In the genomic region with DNA sequence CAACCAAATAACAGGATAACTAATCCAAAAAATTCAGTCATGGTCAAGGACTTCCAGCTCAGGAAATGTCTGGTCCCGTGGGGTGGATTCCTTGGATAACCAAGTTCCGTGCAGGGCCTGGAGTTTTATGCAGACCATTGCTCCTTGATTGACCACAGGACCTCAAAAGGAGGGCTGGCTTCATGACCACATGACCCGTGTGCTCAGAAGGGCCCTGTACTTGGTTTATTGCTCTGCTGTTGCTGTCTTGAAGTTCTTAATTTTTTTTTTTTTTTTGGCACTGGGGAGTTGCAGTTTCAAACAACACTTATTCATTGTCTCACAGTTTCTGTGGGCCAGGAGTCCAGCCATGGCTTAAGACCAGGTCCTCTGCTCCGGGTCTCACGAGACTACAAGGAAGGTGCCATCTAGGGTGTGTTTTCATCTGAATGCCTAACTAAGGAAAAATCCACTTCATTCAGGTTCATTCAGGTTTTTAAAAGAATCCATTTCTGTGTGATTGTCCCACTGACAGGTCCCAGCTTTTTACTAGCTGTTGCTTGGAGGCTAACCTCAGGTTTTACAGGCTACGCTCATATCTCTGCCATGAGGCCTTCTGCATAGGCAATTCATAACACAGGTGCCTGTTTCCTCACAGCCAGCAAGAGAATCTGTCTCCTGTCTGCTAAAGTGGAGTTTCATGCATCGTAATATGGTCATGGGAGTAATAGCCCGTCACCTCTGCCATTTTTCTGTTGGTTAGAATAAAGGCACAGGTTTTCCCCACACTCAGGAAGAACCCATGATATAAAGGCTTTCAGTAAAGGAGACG, we compare ENCODE assay signal across 10 cellular contexts.
DNase-seq lines count a peak whose midpoint lies in the region; ATAC-seq and TF ChIP-seq lines count a peak whose summit lies in the region.
"Had no signal": no experiment of that assay in that cellular context is flagged by ENCODE, and none has a peak within 500 bp of the region (broad histone marks: within the 10 kb centered on the region; RNA-seq: fewer than 3 reads in every experiment).

No MANE protein-coding gene starts in this region.

- peaks cover 0 to 2% (median under 1%) of the 10 kb centered on the region in 3 donors for H3K36me3 ChIP-seq in skeletal muscle tissue (ENCODE audit: control insufficient read depth in 3 of 3, insufficient read depth in 3 of 3, low read length in 3 of 3)

- peaks cover 0 to 18% (median 3%) of the 10 kb centered on the region in 3 donors for H3K4me1 ChIP-seq in skeletal muscle tissue (ENCODE audit: control insufficient read depth in 3 of 3, insufficient read depth in 3 of 3, low read length in 3 of 3)

- ATAC-seq in GM18868 (IDR thresholded peaks at IDR 0.05; ENCODE audit: unreplicated experiment) (peak; percentile 65), HG02852 (IDR thresholded peaks at IDR 0.05; ENCODE audit: unreplicated experiment) (peak; percentile 53), HG03571 (IDR thresholded peaks at IDR 0.05; ENCODE audit: unreplicated experiment) (no peak)

- no peaks in the 10 kb centered on the region for H3K27me3 Mint-ChIP-seq in type B pancreatic cell

- peak overlapping the region; percentile 38 for H3K27ac ChIP-seq in skeletal muscle tissue (ENCODE audit: low read depth, low read length)

- DNase-seq in dermis blood vessel endothelial cell (peak; percentile 67), type B pancreatic cell (ENCODE audit: extremely low spot score, unreplicated experiment) (no peak), ureter (ENCODE audit: low spot score) (no peak)
- DNase-seq: activated T-cell treated with anti-CD3 and anti-CD28 coated beads, Interleukin-2, amount 50 U/mL, for 48 hours; DMS 273 treated with DMSO at 0.1 percent for 48 hours; NCI-H2029 treated with DMSO at 0.1 percent for 48 hours had no signal

- H3K36me3 Mint-ChIP-seq in type B pancreatic cell, result peaks cover 22% of the 10 kb centered on the region

- no peak overlapping the region for H3K4me3 Mint-ChIP-seq in type B pancreatic cell

- H3K27ac Mint-ChIP-seq in type B pancreatic cell, result no peak overlapping the region

- H3K9me3 ChIP-seq in skeletal muscle tissue (ENCODE audit: control insufficient read depth in 3 of 3, low read length in 3 of 3), result no peaks in the 10 kb centered on the region

- H3K4me3 ChIP-seq in skeletal muscle tissue (ENCODE audit: low read length in 3 of 3), result no peak overlapping the region

- peaks cover 43% of the 10 kb centered on the region for H3K4me1 Mint-ChIP-seq in type B pancreatic cell (ENCODE audit: unreplicated experiment)

- no peak overlapping the region for H3K9ac ChIP-seq in skeletal muscle tissue (ENCODE audit: low read depth in 1 of 3, low read length in 3 of 3)

- no peak for TF ChIP-seq CTCF in type B pancreatic cell (conservative IDR thresholded peaks at IDR 0.05)

- no peaks in the 10 kb centered on the region for H3K9me3 Mint-ChIP-seq in type B pancreatic cell

- no peaks in the 10 kb centered on the region for H3K27me3 ChIP-seq in skeletal muscle tissue (ENCODE audit: control insufficient read depth in 3 of 3, insufficient read depth in 3 of 3, low read length in 3 of 3)
